Comparison of ENCODE assay signal across 1 cellular context in genomic region chr19:13012690-13013608, GRCh38.
TF ChIP-seq lines count a peak whose summit lies in the region.

No MANE protein-coding gene starts in this region.

TF ChIP-seq in K562, 482 proteins besides CTCF, POLR2A, EP300 and RAD21 (continued from another document):
- peak; percentile 70 for TF ChIP-seq MYC (IDR thresholded peaks at IDR 0.05; ENCODE audit: low read depth, low read length)
- TF ChIP-seq MYC (CRISPR knock-in tag; IDR thresholded peaks at IDR 0.05; ENCODE audit: borderline replicate concordance, low read depth), result no peak
- TF ChIP-seq JUND (IDR thresholded peaks at IDR 0.05; ENCODE audit: borderline replicate concordance, low read depth, low read length), result peak; percentile 96
- TF ChIP-seq JUND (tag; IDR thresholded peaks at IDR 0.05; ENCODE audit: borderline replicate concordance, low read depth, low read length), result peak; percentile 91; the same call in 2 of the 3 replicates
- peak; percentile 43; the same call in 1 of the 2 replicates for TF ChIP-seq ESRRA (IDR thresholded peaks at IDR 0.05; ENCODE audit: borderline replicate concordance, low read depth)
- TF ChIP-seq E4F1 (CRISPR knock-in tag; IDR thresholded peaks at IDR 0.05; ENCODE audit: borderline replicate concordance), result no peak
- TF ChIP-seq NRF1 (conservative IDR thresholded peaks at IDR 0.05 in 1 of 2, IDR thresholded peaks at IDR 0.05 in 1 of 2), result peak; percentile 57 to 65
- TF ChIP-seq ZBTB8A (IDR thresholded peaks at IDR 0.05; ENCODE audit: partially characterized antibody), result no peak
- 0 out of 2 replicates have a peak, but pooled peaks have one; percentile 54 for TF ChIP-seq ZNF175 (CRISPR knock-in tag; IDR thresholded peaks at IDR 0.05; ENCODE audit: low read depth)
- TF ChIP-seq CREBBP (IDR thresholded peaks at IDR 0.05; ENCODE audit: low read depth, low read length), result no peak
- TF ChIP-seq CTBP1 (IDR thresholded peaks at IDR 0.05; ENCODE audit: borderline replicate concordance), result no peak
- peak in 1 of 2 experiments; percentile 57; a peak in 2 of 4 replicates for TF ChIP-seq RCOR1 (IDR thresholded peaks at IDR 0.05; ENCODE audit: borderline replicate concordance in 1 of 2, low read depth in 2 of 2, low read length in 2 of 2)
- peak; percentile 78 for TF ChIP-seq MAX (CRISPR knock-in tag; IDR thresholded peaks at IDR 0.05)
- TF ChIP-seq ZBTB7A (IDR thresholded peaks at IDR 0.05; ENCODE audit: borderline replicate concordance, control insufficient read depth, low read depth, low read length), result peak; percentile 79; the same call in 1 of the 2 replicates
- TF ChIP-seq POLR2H (tag; IDR thresholded peaks at IDR 0.05; ENCODE audit: low read depth), result no peak
- TF ChIP-seq ARID1B (IDR thresholded peaks at IDR 0.05), result peak; percentile 58
- TF ChIP-seq FUS (optimal IDR thresholded peaks at IDR 0.05; ENCODE audit: low read depth, low read length), result no peak
- no peak for TF ChIP-seq SP1 (CRISPR knock-in tag; IDR thresholded peaks at IDR 0.05)
- no peak for TF ChIP-seq ZNF24 (IDR thresholded peaks at IDR 0.05)
- TF ChIP-seq MCM3 (IDR thresholded peaks at IDR 0.05), result no peak
- no peak for TF ChIP-seq KLF6 (CRISPR knock-in tag; IDR thresholded peaks at IDR 0.05; ENCODE audit: borderline replicate concordance)
- TF ChIP-seq MAFK (IDR thresholded peaks at IDR 0.05; ENCODE audit: low read length), result peak; percentile 35; the same call in 1 of the 2 replicates
- TF ChIP-seq SLC30A9 (CRISPR knock-in tag; IDR thresholded peaks at IDR 0.05), result no peak
- no peak for TF ChIP-seq ZNF12 (CRISPR knock-in tag; IDR thresholded peaks at IDR 0.05)
- TF ChIP-seq BRCA1 (IDR thresholded peaks at IDR 0.05), result no peak
- no peak for TF ChIP-seq BRCA1 (CRISPR knock-in tag; IDR thresholded peaks at IDR 0.05)
- peak; percentile 73 for TF ChIP-seq SMARCE1 (IDR thresholded peaks at IDR 0.05)
- TF ChIP-seq, protein P1, sequence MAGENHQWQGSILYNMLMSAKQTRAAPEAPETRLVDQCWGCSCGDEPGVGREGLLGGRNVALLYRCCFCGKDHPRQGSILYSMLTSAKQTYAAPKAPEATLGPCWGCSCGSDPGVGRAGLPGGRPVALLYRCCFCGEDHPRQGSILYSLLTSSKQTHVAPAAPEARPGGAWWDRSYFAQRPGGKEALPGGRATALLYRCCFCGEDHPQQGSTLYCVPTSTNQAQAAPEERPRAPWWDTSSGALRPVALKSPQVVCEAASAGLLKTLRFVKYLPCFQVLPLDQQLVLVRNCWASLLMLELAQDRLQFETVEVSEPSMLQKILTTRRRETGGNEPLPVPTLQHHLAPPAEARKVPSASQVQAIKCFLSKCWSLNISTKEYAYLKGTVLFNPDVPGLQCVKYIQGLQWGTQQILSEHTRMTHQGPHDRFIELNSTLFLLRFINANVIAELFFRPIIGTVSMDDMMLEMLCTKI (IDR thresholded peaks at IDR 0.05; ENCODE audit: partially characterized antibody), result no peak
- no peak for TF ChIP-seq MBD2 (IDR thresholded peaks at IDR 0.05; ENCODE audit: borderline replicate concordance, low read depth)
- peak; percentile 51 for TF ChIP-seq CBFA2T3 (IDR thresholded peaks at IDR 0.05)
- TF ChIP-seq SIRT6 (IDR thresholded peaks at IDR 0.05; ENCODE audit: low read depth, low read length), result no peak
- no peak for TF ChIP-seq NFIC (IDR thresholded peaks at IDR 0.05)
- no peak for TF ChIP-seq POLR2B (IDR thresholded peaks at IDR 0.05; ENCODE audit: low read depth, partially characterized antibody)
- TF ChIP-seq DPF2 (IDR thresholded peaks at IDR 0.05), result peak; percentile 45; the same call in 1 of the 2 replicates
- TF ChIP-seq GATAD2A (IDR thresholded peaks at IDR 0.05), result 0 out of 2 replicates have a peak, but pooled peaks have one; percentile 34
- no peak for TF ChIP-seq TSC22D4 (tag; IDR thresholded peaks at IDR 0.05)
- peak; percentile 96 for TF ChIP-seq FOSL1 (tag; conservative IDR thresholded peaks at IDR 0.05)
- TF ChIP-seq HEY1 (CRISPR knock-in tag; IDR thresholded peaks at IDR 0.05; ENCODE audit: borderline replicate concordance), result no peak
- peak; percentile 67; the same call in 1 of the 2 replicates for TF ChIP-seq EP400 (IDR thresholded peaks at IDR 0.05)
- TF ChIP-seq STAG1 (CRISPR knock-in tag; IDR thresholded peaks at IDR 0.05; ENCODE audit: borderline replicate concordance), result 0 out of 2 replicates have a peak, but pooled peaks have one; percentile 18
- TF ChIP-seq, protein P2, sequence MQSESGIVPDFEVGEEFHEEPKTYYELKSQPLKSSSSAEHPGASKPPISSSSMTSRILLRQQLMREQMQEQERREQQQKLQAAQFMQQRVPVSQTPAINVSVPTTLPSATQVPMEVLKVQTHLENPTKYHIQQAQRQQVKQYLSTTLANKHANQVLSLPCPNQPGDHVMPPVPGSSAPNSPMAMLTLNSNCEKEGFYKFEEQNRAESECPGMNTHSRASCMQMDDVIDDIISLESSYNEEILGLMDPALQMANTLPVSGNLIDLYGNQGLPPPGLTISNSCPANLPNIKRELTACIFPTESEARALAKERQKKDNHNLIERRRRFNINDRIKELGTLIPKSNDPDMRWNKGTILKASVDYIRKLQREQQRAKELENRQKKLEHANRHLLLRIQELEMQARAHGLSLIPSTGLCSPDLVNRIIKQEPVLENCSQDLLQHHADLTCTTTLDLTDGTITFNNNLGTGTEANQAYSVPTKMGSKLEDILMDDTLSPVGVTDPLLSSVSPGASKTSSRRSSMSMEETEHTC (IDR thresholded peaks at IDR 0.05), result peak; percentile 35; the same call in 1 of the 2 replicates
- peak; percentile 41; the same call in 1 of the 2 replicates for TF ChIP-seq POLR2G (IDR thresholded peaks at IDR 0.05; ENCODE audit: low read depth, low read length)
- TF ChIP-seq NR2C1 (IDR thresholded peaks at IDR 0.05), result peak; percentile 66; the same call in 1 of the 2 replicates
- peak; percentile 62 for TF ChIP-seq NR2C1 (tag; IDR thresholded peaks at IDR 0.05)
- no peak for TF ChIP-seq SNIP1 (IDR thresholded peaks at IDR 0.05; ENCODE audit: low read depth)
- TF ChIP-seq STAT5A (IDR thresholded peaks at IDR 0.05; ENCODE audit: borderline replicate concordance, low read length), result no peak
- TF ChIP-seq, protein P3, sequence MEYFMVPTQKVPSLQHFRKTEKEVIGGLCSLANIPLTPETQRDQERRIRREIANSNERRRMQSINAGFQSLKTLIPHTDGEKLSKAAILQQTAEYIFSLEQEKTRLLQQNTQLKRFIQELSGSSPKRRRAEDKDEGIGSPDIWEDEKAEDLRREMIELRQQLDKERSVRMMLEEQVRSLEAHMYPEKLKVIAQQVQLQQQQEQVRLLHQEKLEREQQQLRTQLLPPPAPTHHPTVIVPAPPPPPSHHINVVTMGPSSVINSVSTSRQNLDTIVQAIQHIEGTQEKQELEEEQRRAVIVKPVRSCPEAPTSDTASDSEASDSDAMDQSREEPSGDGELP (CRISPR knock-in tag; IDR thresholded peaks at IDR 0.05; ENCODE audit: borderline replicate concordance), result peak; percentile 69
- TF ChIP-seq, protein P4, sequence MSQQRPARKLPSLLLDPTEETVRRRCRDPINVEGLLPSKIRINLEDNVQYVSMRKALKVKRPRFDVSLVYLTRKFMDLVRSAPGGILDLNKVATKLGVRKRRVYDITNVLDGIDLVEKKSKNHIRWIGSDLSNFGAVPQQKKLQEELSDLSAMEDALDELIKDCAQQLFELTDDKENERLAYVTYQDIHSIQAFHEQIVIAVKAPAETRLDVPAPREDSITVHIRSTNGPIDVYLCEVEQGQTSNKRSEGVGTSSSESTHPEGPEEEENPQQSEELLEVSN (IDR thresholded peaks at IDR 0.05; ENCODE audit: borderline replicate concordance in 1 of 2, extremely low read depth in 1 of 2, insufficient read depth in 1 of 2, insufficient read length in 1 of 2, low read depth in 1 of 2, low read length in 1 of 2, poor library complexity in 1 of 2, severe bottlenecking in 1 of 2), result peak; percentile 65 to 75
- TF ChIP-seq BHLHE40 (IDR thresholded peaks at IDR 0.05; ENCODE audit: low read length), result peak; percentile 94
- TF ChIP-seq ZFX (CRISPR knock-in tag; IDR thresholded peaks at IDR 0.05), result peak; percentile 32; the same call in 1 of the 2 replicates
- no peak for TF ChIP-seq ZNF449 (CRISPR knock-in tag; IDR thresholded peaks at IDR 0.05)
- peak; percentile 91 for TF ChIP-seq L3MBTL2 (IDR thresholded peaks at IDR 0.05)
- TF ChIP-seq ZNF592 (IDR thresholded peaks at IDR 0.05), result peak; percentile 80
- no peak for TF ChIP-seq BCOR (IDR thresholded peaks at IDR 0.05)
- no peak for TF ChIP-seq NCOA6 (IDR thresholded peaks at IDR 0.05)
- peak; percentile 57; the same call in 1 of the 2 replicates for TF ChIP-seq SMARCA4 (IDR thresholded peaks at IDR 0.05)
- TF ChIP-seq, protein P5, sequence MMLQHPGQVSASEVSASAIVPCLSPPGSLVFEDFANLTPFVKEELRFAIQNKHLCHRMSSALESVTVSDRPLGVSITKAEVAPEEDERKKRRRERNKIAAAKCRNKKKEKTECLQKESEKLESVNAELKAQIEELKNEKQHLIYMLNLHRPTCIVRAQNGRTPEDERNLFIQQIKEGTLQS (IDR thresholded peaks at IDR 0.05), result peak; percentile 91
- TF ChIP-seq, protein P5 (CRISPR knock-in tag; conservative IDR thresholded peaks at IDR 0.05), result no peak
- no peak for TF ChIP-seq ZC3H4 (CRISPR knock-in tag; IDR thresholded peaks at IDR 0.05; ENCODE audit: borderline replicate concordance)
TF ChIP-seq in K562: peak in this region for 44.
